Comparison of ENCODE assay signal across 1 cellular context in genomic region chr11:3796346-3796745, GRCh38.
TF ChIP-seq lines count a peak whose summit lies in the region.

No MANE protein-coding gene starts in this region.

TF ChIP-seq in endothelial cell of umbilical vein, 7 proteins besides CTCF, POLR2A, EP300 and RAD21:
- TF ChIP-seq GATA2 (IDR thresholded peaks at IDR 0.05; ENCODE audit: insufficient read depth, insufficient read length, low read depth, low read length) (no peak), MAX (IDR thresholded peaks at IDR 0.05; ENCODE audit: insufficient read depth, insufficient read length) (no peak), EZH2 (IDR thresholded peaks at IDR 0.05; ENCODE audit: borderline replicate concordance, low read depth, low read length, severe bottlenecking) (no peak), POLR2AphosphoS5 (IDR thresholded peaks at IDR 0.05; ENCODE audit: insufficient read depth, low read depth, low read length) (no peak), MYC (IDR thresholded peaks at IDR 0.05; ENCODE audit: low read depth, low read length) (no peak), JUN (IDR thresholded peaks at IDR 0.05; ENCODE audit: borderline replicate concordance, insufficient read depth, insufficient read length, low read depth) (no peak), FOS (IDR thresholded peaks at IDR 0.05; ENCODE audit: borderline replicate concordance, insufficient read depth, low read length) (no peak)
